12 cellular contexts compared by ENCODE assay signal in the genomic region with DNA sequence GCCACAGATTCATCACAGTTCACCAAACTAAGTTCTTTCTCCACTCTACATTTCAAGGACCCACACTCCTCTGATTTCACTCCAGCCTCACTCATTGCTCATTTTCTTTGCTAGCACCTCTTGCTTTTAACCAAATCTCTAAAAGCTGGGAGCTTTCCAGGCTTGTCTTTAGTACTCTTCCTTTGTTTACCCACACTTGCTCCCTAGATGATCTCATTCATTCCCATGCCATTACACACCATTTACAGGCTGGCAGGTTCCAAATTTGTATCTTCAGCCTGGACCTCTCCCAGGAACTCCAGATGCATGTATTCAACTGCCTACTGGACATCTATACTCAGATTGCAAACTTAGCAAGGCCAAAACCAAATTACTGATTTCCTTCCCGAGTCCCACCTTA. TPM values are rescaled to one million over a fixed set of nuclear protein-coding genes. Genes with fewer than 3 reads are reported as not detected.
DNase-seq lines count a peak whose midpoint lies in the region; ATAC-seq and TF ChIP-seq lines count a peak whose summit lies in the region.
"Had no signal": no experiment of that assay in that cellular context is flagged by ENCODE, and none has a peak within 500 bp of the region (broad histone marks: within the 10 kb centered on the region; RNA-seq: fewer than 3 reads in every experiment).

No MANE protein-coding gene starts in this region.

- no peaks in the 10 kb centered on the region for H3K9me3 ChIP-seq in thyroid gland
- H3K9me3 ChIP-seq: testis had no signal

- no peak overlapping the region for H3K4me3 ChIP-seq in cardiac fibroblast (replicated peaks in 1 of 2; ENCODE audit: low read depth in 2 of 2, low read length in 2 of 2)
- H3K4me3 ChIP-seq in thyroid gland (replicated peaks in 1 of 3): no peak overlapping the region
- H3K4me3 ChIP-seq: testis had no signal

- TF ChIP-seq POLR2A in thyroid gland (IDR thresholded peaks at IDR 0.05): no peak

- no peak for ATAC-seq in HG03135 (IDR thresholded peaks at IDR 0.05; ENCODE audit: unreplicated experiment)

- H3K4me1 ChIP-seq in thyroid gland: peaks cover 0 to 7% of the 10 kb centered on the region in 2 donors
- H3K4me1 ChIP-seq: testis had no signal

- H3K36me3 ChIP-seq in thyroid gland: no peaks in the 10 kb centered on the region

- DNase-seq in AG08395 (ENCODE audit: low spot score) (peak; percentile 87), HS-5 (ENCODE audit: low read depth) (peak; percentile 90), cardiac fibroblast (ENCODE audit: low read depth in 2 of 2) (peak; percentile 89 to 93), lung microvascular endothelial cell (ENCODE audit: low read depth in 2 of 2) (peak; percentile 38 to 50), islet precursor cell (no peak), thyroid gland (no peak), posterior cingulate gyrus (no peak)
- DNase-seq: activated effector memory CD4-positive, alpha-beta T cell treated with anti-CD3 and anti-CD28 coated beads, Interleukin-2, amount 50 U/mL, for 16 hours; NCI-H524 had no signal

- TF ChIP-seq CTCF in cardiac fibroblast (IDR thresholded peaks at IDR 0.05; ENCODE audit: low read depth, low read length): no peak
- TF ChIP-seq CTCF in thyroid gland (IDR thresholded peaks at IDR 0.05): no peak

- no peaks in the 10 kb centered on the region for H3K27me3 ChIP-seq in thyroid gland
- H3K27me3 ChIP-seq: testis had no signal

- intact Hi-C loops in thyroid gland (cut with DNase I): no loop called here
- intact Hi-C loops in posterior cingulate gyrus (cut with DNase I): no loop called here

- no peak overlapping the region for H3K27ac ChIP-seq in thyroid gland
- H3K27ac ChIP-seq: testis had no signal

- 96 to 98% methylated on average over 1 of the region's 1 CpG for WGBS in thyroid gland, 2 donors

RNA-seq across cellular contexts. Expression of gene GUCA1B, which starts 5.3 kb away (rescaled TPM):
- total RNA-seq in lung microvascular endothelial cell: 0.20 and 0.22 TPM in 2 replicates
- total RNA-seq in thyroid gland: 1 to 10 TPM in 1 of 4 donors, under 1 TPM in 2, not detected in 1; 0.56 to 1.6 (median 0.73) TPM

RNA-seq across cellular contexts. Expression of gene MRPS10, which starts 17.6 kb away (rescaled TPM):
- total RNA-seq in lung microvascular endothelial cell (31.0 and 37.9 TPM in 2 replicates), thyroid gland (10 to 100 TPM; 35.2 to 42.5 (median 36.9) TPM)

RNA-seq across cellular contexts. Expression of gene GUCA1A, which starts 26.9 kb away (rescaled TPM):
- total RNA-seq in lung microvascular endothelial cell (not detected in 2 replicates), thyroid gland (not detected)
- total RNA-seq: mononuclear cell had no signal

RNA-seq across cellular contexts. Expression of gene C6orf132, which starts 57.6 kb away (rescaled TPM):
- under 0.01 TPM in 2 replicates for total RNA-seq in lung microvascular endothelial cell
- 10 to 100 TPM; 14.8 to 34.3 (median 30.6) TPM for total RNA-seq in thyroid gland
- total RNA-seq: mononuclear cell had no signal

Comparison
In these comparisons a context has a peak if more than half of its experiments do, and no peak if none do; other contexts are left out.
1. DNase-seq: peak in AG08395 (single experiment), HS-5 (single experiment), cardiac fibroblast (2 of 2) and lung microvascular endothelial cell (2 of 2); none in islet precursor cell (single experiment), thyroid gland (0 of 2) and posterior cingulate gyrus (0 of 10).